9 cellular contexts compared by ENCODE assay signal in genomic region chr1:40478276-40478675, GRCh38. TPM values are rescaled to one million over a fixed set of nuclear protein-coding genes. Genes with fewer than 3 reads are reported as not detected.
DNase-seq lines count a peak whose midpoint lies in the region; ATAC-seq, FAIRE-seq and TF ChIP-seq lines count a peak whose summit lies in the region.
"Had no signal": no experiment of that assay in that cellular context is flagged by ENCODE, and none has a peak within 500 bp of the region (broad histone marks: within the 10 kb centered on the region; RNA-seq: fewer than 3 reads in every experiment).

No MANE protein-coding gene starts in this region.

- H2AFZ ChIP-seq in osteoblast (ENCODE audit: low read length), result peak overlapping the region; percentile 98

- no peak for FAIRE-seq in pancreas (lab: Jason Lieb, UNC)

- POLR2A ChIA-PET in CD4-positive, alpha-beta T cell (lab: Charles Lee), result interaction anchor here (0.5 to 2.3 kb wide), 4 partner anchors 28 to 54 kb away, joined by 3 to 13 read pairs (median 6); partner anchors contain the start of genes EXO5, ZFP69B and ZNF684

- ATAC-seq in CD4-positive, alpha-beta T cell (ENCODE audit: poor library complexity), result no peak
- ATAC-seq in pancreas (no peak), GM19351 (IDR thresholded peaks at IDR 0.05; ENCODE audit: unreplicated experiment) (no peak)

- H3K9me3 ChIP-seq in CD4-positive, alpha-beta T cell (ENCODE audit: control insufficient read depth, low read length), result peaks cover 45% of the 10 kb centered on the region
- peaks cover 23% of the 10 kb centered on the region for H3K9me3 ChIP-seq in MG63
- no peaks in the 10 kb centered on the region for H3K9me3 ChIP-seq in osteoblast (ENCODE audit: low read depth, low read length)
- H3K9me3 ChIP-seq in pancreas, result no peaks in the 10 kb centered on the region

- TF ChIP-seq CTCF in CD4-positive, alpha-beta T cell (IDR thresholded peaks at IDR 0.05), result no peak
- TF ChIP-seq CTCF in endothelial cell (IDR thresholded peaks at IDR 0.05; ENCODE audit: unreplicated experiment), result no peak
- TF ChIP-seq CTCF in osteoblast (IDR thresholded peaks at IDR 0.05; ENCODE audit: extremely low read depth, low read depth, low read length), result no peak
- no peak for TF ChIP-seq CTCF in pancreas (IDR thresholded peaks at IDR 0.05)

- peaks cover 71% of the 10 kb centered on the region for H3K36me3 Mint-ChIP-seq in CD4-positive, alpha-beta T cell (ENCODE audit: low read depth)
- peaks cover 21% of the 10 kb centered on the region for H3K36me3 Mint-ChIP-seq in endothelial cell (ENCODE audit: low read depth, unreplicated experiment)

- H3K4me3 Mint-ChIP-seq in CD4-positive, alpha-beta T cell, result peak overlapping the region; percentile 93
- H3K4me3 Mint-ChIP-seq in endothelial cell (ENCODE audit: unreplicated experiment), result peak overlapping the region; percentile 89

- no peaks in the 10 kb centered on the region for H3K79me2 ChIP-seq in osteoblast (ENCODE audit: insufficient read depth, low read length)

- CTCF ChIA-PET in CD4-positive, alpha-beta T cell (lab: Charles Lee), result interaction anchor here (0.9 to 1.2 kb wide), 3 partner anchors 40 to 191 kb away, joined by 3 read pairs; no protein-coding TSS in a partner anchor

- peak overlapping the region; percentile 86 for H3K27ac Mint-ChIP-seq in CD4-positive, alpha-beta T cell
- peak overlapping the region; percentile 38 for H3K27ac Mint-ChIP-seq in endothelial cell (ENCODE audit: unreplicated experiment)

- no peaks in the 10 kb centered on the region for H3K27me3 Mint-ChIP-seq in CD4-positive, alpha-beta T cell
- H3K27me3 Mint-ChIP-seq in endothelial cell (ENCODE audit: unreplicated experiment), result peaks cover 2% of the 10 kb centered on the region

- H3K36me3 ChIP-seq in MG63 (no peaks in the 10 kb centered on the region; the same call in 1 of the 2 replicates), osteoblast (ENCODE audit: insufficient read depth, low read length) (peaks cover 7% of the 10 kb centered on the region), pancreas (no peaks in the 10 kb centered on the region)

- no peak overlapping the region; the same call in 1 of the 2 replicates for H3K4me3 ChIP-seq in MG63
- H3K4me3 ChIP-seq in osteoblast (ENCODE audit: insufficient read depth, low read length), result peak overlapping the region; percentile 85
- peak overlapping the region in 2 of 4 donors; percentile 91 to 95 for H3K4me3 ChIP-seq in pancreas

- intact Hi-C loops in CD4-positive, alpha-beta T cell (cut with DNase I, micrococcal nuclease), result no loop called here
- intact Hi-C loops in pancreas (cut with DNase I), result no loop called here

- H3K9me3 Mint-ChIP-seq in CD4-positive, alpha-beta T cell, result peaks cover 12% of the 10 kb centered on the region
- peaks cover 7% of the 10 kb centered on the region for H3K9me3 Mint-ChIP-seq in endothelial cell (ENCODE audit: unreplicated experiment)

- no peak overlapping the region for H3K27ac ChIP-seq in CD4-positive, alpha-beta T cell (ENCODE audit: low read depth, low read length)
- no peak overlapping the region for H3K27ac ChIP-seq in osteoblast (ENCODE audit: low read depth, low read length)
- H3K27ac ChIP-seq in pancreas, result no peak overlapping the region

- peaks cover 10% of the 10 kb centered on the region for H3K4me1 ChIP-seq in osteoblast (ENCODE audit: insufficient read depth, low read length)
- H3K4me1 ChIP-seq in pancreas, result peaks cover 0 to 6% (median 3%) of the 10 kb centered on the region in 3 donors

- WGBS in pancreas, 2 donors, result 37 to 39% methylated on average over 2 of the region's 2 CpGs

- DNase-seq in CD4-positive, alpha-beta T cell, result no peak
- DNase-seq in MG63 (peak; percentile 2), endothelial cell (ENCODE audit: low spot score) (no peak), osteoblast (ENCODE audit: insufficient read length, low spot score, missing footprints) (no peak), pancreas (no peak), SKM-1 (lab: John Stamatoyannopoulos, UW; ENCODE audit: unreplicated experiment) (no peak), GM19240 (ENCODE audit: insufficient read length, low spot score) (no peak)
- DNase-seq: cortex of kidney had no signal

- H3K4me1 Mint-ChIP-seq in CD4-positive, alpha-beta T cell (ENCODE audit: low read depth), result peaks cover 29% of the 10 kb centered on the region
- H3K4me1 Mint-ChIP-seq in endothelial cell (ENCODE audit: unreplicated experiment), result peaks cover 11% of the 10 kb centered on the region

- H4K20me1 ChIP-seq in osteoblast (ENCODE audit: insufficient read depth, low read length), result no peaks in the 10 kb centered on the region

- H3K4me2 ChIP-seq in osteoblast (ENCODE audit: insufficient read depth, low read length), result peak overlapping the region; percentile 92

- H3K27me3 ChIP-seq in CD4-positive, alpha-beta T cell (ENCODE audit: control insufficient read depth, insufficient read depth, low read length), result no peaks in the 10 kb centered on the region
- H3K27me3 ChIP-seq in MG63 (no peaks in the 10 kb centered on the region), osteoblast (ENCODE audit: insufficient read depth, low read length) (no peaks in the 10 kb centered on the region), pancreas (no peaks in the 10 kb centered on the region)

RNA-seq across cellular contexts. Expression of gene ZFP69, which starts 1.2 kb away (rescaled TPM):
- 1 to 10 TPM; 1.1 to 1.4 TPM for total RNA-seq in CD4-positive, alpha-beta T cell
- total RNA-seq in MG63 (2014; rRNA removed; shearing (Covaris generic); ENCODE audit: low replicate concordance), result 2.6 and 2.8 TPM in 2 replicates
- 3.3 TPM for total RNA-seq in endothelial cell (ENCODE audit: unreplicated experiment)
- 3.6 and 4.4 TPM in 2 replicates for total RNA-seq in osteoblast
- total RNA-seq in pancreas, result 1 to 10 TPM; 1.2 to 2.5 (median 1.4) TPM
- 1 to 10 TPM; 2.2 to 2.8 TPM for polyA plus RNA-seq in pancreas

RNA-seq across cellular contexts. Expression of gene ZFP69B, which starts 28.0 kb away (rescaled TPM):
- total RNA-seq in CD4-positive, alpha-beta T cell, result 1 to 10 TPM; 1.8 to 2.4 TPM
- total RNA-seq in MG63 (2014; rRNA removed; shearing (Covaris generic); ENCODE audit: low replicate concordance), result 0.66 and 7.2 TPM in 2 replicates
- 4.0 TPM for total RNA-seq in endothelial cell (ENCODE audit: unreplicated experiment)
- 4.7 and 5.6 TPM in 2 replicates for total RNA-seq in osteoblast
- 1 to 10 TPM; 1.0 to 2.4 (median 2.1) TPM for total RNA-seq in pancreas
- under 1 TPM; 0.85 to 0.95 TPM for polyA plus RNA-seq in pancreas

RNA-seq across cellular contexts. Expression of gene EXO5, which starts 30.3 kb away (rescaled TPM):
- total RNA-seq in CD4-positive, alpha-beta T cell, result 1 to 10 TPM; 4.5 to 4.9 TPM
- 5.2 TPM in 2 replicates for total RNA-seq in MG63 (2014; rRNA removed; shearing (Covaris generic); ENCODE audit: low replicate concordance)
- total RNA-seq in endothelial cell (ENCODE audit: unreplicated experiment) (14.8 TPM), osteoblast (10.0 and 12.3 TPM in 2 replicates), pancreas (1 to 10 TPM; 1.9 to 4.5 (median 2.6) TPM)
- 1 to 10 TPM; 3.2 to 6.1 TPM for polyA plus RNA-seq in pancreas

RNA-seq across cellular contexts. Expression of gene ZNF684, which starts 53.2 kb away (rescaled TPM):
- total RNA-seq in CD4-positive, alpha-beta T cell, result 1 to 10 TPM; 1.3 to 1.7 TPM
- total RNA-seq in MG63 (2014; rRNA removed; shearing (Covaris generic); ENCODE audit: low replicate concordance), result 0.74 and 2.3 TPM in 2 replicates
- total RNA-seq in endothelial cell (ENCODE audit: unreplicated experiment), result 4.3 TPM
- 3.6 and 3.8 TPM in 2 replicates for total RNA-seq in osteoblast
- total RNA-seq in pancreas, result 1 to 10 TPM; 1.6 to 4.1 (median 2.9) TPM
- 1 to 10 TPM; 2.3 to 5.3 TPM for polyA plus RNA-seq in pancreas
